In the genomic region with DNA sequence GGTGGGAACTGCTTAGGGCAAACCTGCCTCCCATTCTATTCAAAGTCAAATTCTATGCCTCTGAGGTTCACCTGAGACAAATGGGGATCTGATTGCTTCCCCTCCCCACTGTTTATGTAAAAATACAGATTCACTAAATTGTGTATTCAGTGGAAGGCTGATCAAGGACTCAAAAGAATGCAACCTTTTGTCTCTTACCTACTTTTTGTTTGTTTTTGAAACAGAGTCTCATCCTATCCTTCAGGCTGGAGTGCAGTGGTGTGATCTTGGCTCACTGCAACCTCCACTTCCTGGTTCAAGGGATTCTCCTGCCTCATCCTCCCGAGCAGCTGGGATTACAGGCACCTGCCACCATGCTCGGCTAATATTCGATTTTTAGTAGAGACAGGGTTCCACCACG, we compare ENCODE assay signal across 6 cellular contexts. TPM values are rescaled to one million over a fixed set of nuclear protein-coding genes. Genes with fewer than 3 reads are reported as not detected.
DNase-seq lines count a peak whose midpoint lies in the region; ATAC-seq and TF ChIP-seq lines count a peak whose summit lies in the region.
"Not testable (repeated sequence)": the region's sequence is repeated elsewhere in the genome, so short reads cannot be mapped to it uniquely, and the experiment has no call there.

No MANE protein-coding gene starts in this region.

- not testable (repeated sequence) for H3K18ac ChIP-seq in mesendoderm (ENCODE audit: low read length)

- not testable (repeated sequence) for H3K36me3 ChIP-seq in HUES48 (ENCODE audit: control insufficient read depth, insufficient read depth, low read length); iPS-18a (ENCODE audit: control insufficient read depth, low read depth, low read length); mesendoderm (ENCODE audit: control insufficient read depth, insufficient read depth, low read length)
- peaks cover 12% of the 10 kb centered on the region for H3K36me3 ChIP-seq in endodermal cell (ENCODE audit: control insufficient read depth, insufficient read depth, low read length)

- not testable (repeated sequence) for H3K27me3 Mint-ChIP-seq in T-helper 17 cell; endodermal cell (ENCODE audit: insufficient read depth)

- H2BK120ac ChIP-seq in mesendoderm (ENCODE audit: low read depth, low read length) = not testable (repeated sequence)

- H3K27ac Mint-ChIP-seq in T-helper 17 cell (peak overlapping the region; percentile 11), endodermal cell (peak overlapping the region; percentile 67)

- not testable (repeated sequence) for H3K4ac ChIP-seq in mesendoderm (ENCODE audit: low read depth, low read length)

- not testable (repeated sequence) for H2BK15ac ChIP-seq in mesendoderm (replicated peaks; ENCODE audit: low read depth)

- not testable (repeated sequence) for H3K79me1 ChIP-seq in mesendoderm (ENCODE audit: low read length)

- not testable (repeated sequence) for H3K23ac ChIP-seq in mesendoderm (ENCODE audit: low read length)

- not testable (repeated sequence) for H3K36me3 Mint-ChIP-seq in T-helper 17 cell (ENCODE audit: low read depth); endodermal cell (ENCODE audit: low read depth)

- H3K56ac ChIP-seq in mesendoderm (ENCODE audit: low read length) = peak overlapping the region; percentile 18

- H4K8ac ChIP-seq in mesendoderm (ENCODE audit: low read depth, low read length) = not testable (repeated sequence)

- not testable (repeated sequence) for ATAC-seq in T-helper 17 cell

- H3K4me3 Mint-ChIP-seq in T-helper 17 cell, endodermal cell: not testable (repeated sequence)

- not testable (repeated sequence) for H2AK5ac ChIP-seq in mesendoderm (ENCODE audit: low read length)

- not testable (repeated sequence) for H3K79me2 ChIP-seq in mesendoderm (ENCODE audit: control insufficient read depth, insufficient read depth, low read length)

- H4K5ac ChIP-seq in mesendoderm (ENCODE audit: low read length) = not testable (repeated sequence)

- H2BK5ac ChIP-seq in mesendoderm (ENCODE audit: low read length) = not testable (repeated sequence)

- not testable (repeated sequence) for H3K9me3 Mint-ChIP-seq in endodermal cell

- not testable (repeated sequence) for H3K9me3 ChIP-seq in HUES48 (ENCODE audit: control insufficient read depth, insufficient read depth, low read length); T-helper 17 cell (ENCODE audit: control insufficient read depth, low read length, poor library complexity, severe bottlenecking); endodermal cell (ENCODE audit: control insufficient read depth, low read length); iPS-18a (ENCODE audit: control insufficient read depth, low read depth, low read length)

- not testable (repeated sequence) for H3K27me3 ChIP-seq in HUES48 (ENCODE audit: control insufficient read depth, insufficient read depth, low read length); endodermal cell (ENCODE audit: control insufficient read depth, insufficient read depth, low read length, poor library complexity, severe bottlenecking); iPS-18a (ENCODE audit: control insufficient read depth, insufficient read depth, low read length); mesendoderm (ENCODE audit: insufficient read depth, low read length, poor library complexity)

- H3K9ac ChIP-seq in HUES48 (ENCODE audit: low read depth, low read length) (0 out of 2 replicates have a peak overlapping the region, but pooled peaks have one; percentile 9), iPS-18a (ENCODE audit: low read length) (peak overlapping the region; percentile 20)
- not testable (repeated sequence) for H3K9ac ChIP-seq in endodermal cell (ENCODE audit: extremely low read depth, low read length, poor library complexity, severe bottlenecking); mesendoderm (ENCODE audit: low read length)

- peaks cover 11% of the 10 kb centered on the region for H3K4me1 Mint-ChIP-seq in T-helper 17 cell
- H3K4me1 Mint-ChIP-seq in endodermal cell = peaks cover 40% of the 10 kb centered on the region

- peak overlapping the region; percentile 86 for H3K27ac ChIP-seq in HUES48 (ENCODE audit: low read depth, low read length)
- not testable (repeated sequence) for H3K27ac ChIP-seq in endodermal cell (ENCODE audit: low read depth, low read length); mesendoderm (ENCODE audit: low read depth, low read length)
- H3K27ac ChIP-seq in iPS-18a (ENCODE audit: low read length) = peak overlapping the region; percentile 10

- not testable (repeated sequence) for H3K4me3 ChIP-seq in HUES48 (ENCODE audit: low read depth, low read length); endodermal cell (ENCODE audit: low read length); mesendoderm (ENCODE audit: low read length)
- peak overlapping the region; percentile 18 for H3K4me3 ChIP-seq in iPS-18a (ENCODE audit: low read length)

- H3K4me1 ChIP-seq in HUES48 (ENCODE audit: control insufficient read depth, insufficient read depth, low read length) (peaks cover 33% of the 10 kb centered on the region), iPS-18a (ENCODE audit: control insufficient read depth, low read depth, low read length) (peaks cover 28% of the 10 kb centered on the region), mesendoderm (ENCODE audit: control insufficient read depth, low read depth, low read length) (peaks cover 23% of the 10 kb centered on the region)
- H3K4me1 ChIP-seq in endodermal cell (ENCODE audit: control insufficient read depth, insufficient read depth, low read length) = not testable (repeated sequence)

- H3K4me2 ChIP-seq in mesendoderm (ENCODE audit: low read length) = not testable (repeated sequence)

- DNase-seq in ELF-1 (ENCODE audit: low read depth, low spot score) (peak; percentile 78), endodermal cell (peak; percentile 75), mesendoderm (peak; percentile 89)
- not testable (repeated sequence) for DNase-seq in T-helper 17 cell

- TF ChIP-seq CTCF in endodermal cell (conservative IDR thresholded peaks at IDR 0.05) = not testable (repeated sequence)

- WGBS in endodermal cell (ENCODE audit: insufficient coverage in 1 of 2, insufficient read length in 1 of 2), 2 experiments = 31 to 47% methylated on average over 2 to 4 of the region's 4 CpGs
- whole genome bisulfite sequencing in mesendoderm (ENCODE audit: extremely low coverage, insufficient coverage, low lambda C conversion rate) = no CpG with 5 or more reads among the region's 4 CpGs

RNA-seq across cellular contexts. Expression of gene HAUS3, which starts 20.5 kb away (rescaled TPM):
- total RNA-seq in T-helper 17 cell (10 to 100 TPM; 78.5 to 94.5 TPM), endodermal cell (10 to 100 TPM; 17.0 to 22.6 TPM)
- 17.3 TPM for polyA plus RNA-seq in endodermal cell (2013, experiment 1 of 2)
- 17.0 TPM for polyA plus RNA-seq in endodermal cell (2013, experiment 2 of 2)
- 15.8 TPM for polyA plus RNA-seq in mesendoderm (2013, experiment 1 of 2)
- 15.6 TPM for polyA plus RNA-seq in mesendoderm (2013, experiment 2 of 2)

RNA-seq across cellular contexts. Expression of gene POLN, which starts 20.5 kb away (rescaled TPM):
- 1 to 10 TPM; 2.8 to 3.9 TPM for total RNA-seq in T-helper 17 cell
- total RNA-seq in endodermal cell = 1 to 10 TPM; 2.8 to 2.9 TPM
- polyA plus RNA-seq in endodermal cell (2013, experiment 1 of 2) = 1.0 TPM
- polyA plus RNA-seq in endodermal cell (2013, experiment 2 of 2) = 0.70 TPM
- polyA plus RNA-seq in mesendoderm (2013, experiment 1 of 2) = 1.3 TPM
- 1.3 TPM for polyA plus RNA-seq in mesendoderm (2013, experiment 2 of 2)

RNA-seq across cellular contexts. Expression of gene MXD4, which starts 40.5 kb away (rescaled TPM):
- total RNA-seq in T-helper 17 cell (100 to 1,000 TPM in 1 of 2 donors, 10 to 100 TPM in 1; 81.4 to 100 TPM), endodermal cell (10 to 100 TPM; 46.0 to 78.8 TPM)
- polyA plus RNA-seq in endodermal cell (2013, experiment 1 of 2) = 44.5 TPM
- 46.2 TPM for polyA plus RNA-seq in endodermal cell (2013, experiment 2 of 2)
- polyA plus RNA-seq in mesendoderm (2013, experiment 1 of 2) = 10.1 TPM
- 10.8 TPM for polyA plus RNA-seq in mesendoderm (2013, experiment 2 of 2)
